ENCODE assay signal across 8 cellular contexts in genomic region chr12:50314629-50315312, GRCh38. TPM values are rescaled to one million over a fixed set of nuclear protein-coding genes. Genes with fewer than 3 reads are reported as not detected.
DNase-seq lines count a peak whose midpoint lies in the region; ATAC-seq and TF ChIP-seq lines count a peak whose summit lies in the region.

No MANE protein-coding gene starts in this region.

- no peak overlapping the region for H3K4me3 Mint-ChIP-seq in natural killer cell

- peak; percentile 59 for DNase-seq in D341Med (ENCODE audit: low spot score)
- peak; percentile 55 for DNase-seq in HT1080 (ENCODE audit: low read depth)
- DNase-seq in SHP77 (lab: John Stamatoyannopoulos, UW) = peak; percentile 12 to 28
- no peak for DNase-seq in foreskin keratinocyte
- DNase-seq in natural killer cell = no peak
- no peak for DNase-seq in ecto neural progenitor cell (ENCODE audit: low spot score)

- no peaks in the 10 kb centered on the region for H3K36me3 ChIP-seq in skeletal muscle satellite cell (ENCODE audit: insufficient read depth, low read length)

- H3K36me3 Mint-ChIP-seq in natural killer cell = no peaks in the 10 kb centered on the region

- no peaks in the 10 kb centered on the region for H3K27me3 ChIP-seq in foreskin keratinocyte
- no peaks in the 10 kb centered on the region for H3K27me3 ChIP-seq in skeletal muscle satellite cell (ENCODE audit: control insufficient read depth, insufficient read depth, low read length)

- no peaks in the 10 kb centered on the region for H3K9me3 ChIP-seq in skeletal muscle satellite cell (replicated peaks; ENCODE audit: low read length)

- peaks cover 7% of the 10 kb centered on the region for H3K4me1 ChIP-seq in foreskin keratinocyte
- peaks cover 11% of the 10 kb centered on the region for H3K4me1 ChIP-seq in skeletal muscle satellite cell (ENCODE audit: control insufficient read depth, insufficient read depth, low read length)

- intact Hi-C loops in natural killer cell (cut with micrococcal nuclease) = loop anchor here (10.0 kb wide), 1 partner anchor 230 kb away; the partner anchor contains the start of gene SMARCD1

- H3K4me1 Mint-ChIP-seq in natural killer cell = no peaks in the 10 kb centered on the region

- no peak for ATAC-seq in foreskin keratinocyte
- no peak for ATAC-seq in natural killer cell
- no peak for ATAC-seq in GM18498 (IDR thresholded peaks at IDR 0.05; ENCODE audit: unreplicated experiment)

- H3K4me3 ChIP-seq in skeletal muscle satellite cell (ENCODE audit: low read length) = no peak overlapping the region

- no peak overlapping the region for H3K27ac ChIP-seq in foreskin keratinocyte

- TF ChIP-seq CTCF in foreskin keratinocyte (conservative IDR thresholded peaks at IDR 0.05) (peak; percentile 87), natural killer cell (IDR thresholded peaks at IDR 0.05) (no peak)

- H3K27me3 Mint-ChIP-seq in natural killer cell (ENCODE audit: low read depth in 2 of 2) = no peaks in the 10 kb centered on the region

- no peak overlapping the region for H3K4me2 ChIP-seq in skeletal muscle satellite cell (ENCODE audit: low read length)

- H3K9me3 Mint-ChIP-seq in natural killer cell = no peaks in the 10 kb centered on the region

- peak overlapping the region; percentile 7 for H3K9ac ChIP-seq in skeletal muscle satellite cell (ENCODE audit: low read depth, low read length)

- no peak overlapping the region for H3K27ac Mint-ChIP-seq in natural killer cell

RNA-seq across cellular contexts. Expression of gene LIMA1, which starts 31.5 kb away (rescaled TPM):
- total RNA-seq in HT1080 (2014; rRNA removed; shearing (Covaris generic)) = 53.2 and 54.5 TPM in 2 replicates
- polyA plus RNA-seq in HT1080 (2015; cell fraction: cytosol; rRNA removed) = 62.0 and 85.4 TPM in 2 replicates
- 230 and 260 TPM in 2 replicates for polyA plus RNA-seq in HT1080 (2015; cell fraction: nucleus; rRNA removed)
- total RNA-seq in foreskin keratinocyte = 512 and 582 TPM in 2 replicates
- polyA plus RNA-seq in foreskin keratinocyte = 244 and 245 TPM in 2 replicates
- total RNA-seq in skeletal muscle satellite cell (2012; rRNA removed) = 86.7 and 113 TPM in 2 replicates
- 10 to 100 TPM; 12.0 to 16.2 (median 13.7) TPM for total RNA-seq in natural killer cell

Comparison
In these comparisons a context has a peak if more than half of its experiments do, and no peak if none do; other contexts are left out.
1. DNase-seq: peak in D341Med (single experiment), HT1080 (single experiment) and SHP77 (2 of 2); none in foreskin keratinocyte (0 of 2), natural killer cell (single experiment) and ecto neural progenitor cell (single experiment).